ENCODE assay signal across 22 cellular contexts in the genomic region with DNA sequence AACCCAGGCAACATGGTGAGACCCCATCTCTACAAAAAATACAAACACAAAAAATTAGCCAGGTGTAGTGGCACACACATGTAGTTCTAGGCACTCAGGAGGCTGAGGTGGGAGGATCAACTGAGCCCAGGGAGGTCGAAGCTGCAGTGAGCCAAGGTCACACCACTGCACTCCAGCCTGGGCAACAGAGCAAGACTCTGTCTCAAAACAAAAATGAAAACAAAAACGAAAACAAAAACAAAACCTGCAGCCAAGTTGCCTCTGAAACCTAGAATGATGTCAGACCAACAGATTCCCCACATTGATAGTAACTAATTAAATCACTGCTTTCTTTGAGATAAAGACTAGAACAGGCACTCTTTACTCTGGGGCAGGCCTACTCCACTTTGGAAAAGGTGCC.
A peak's percentile ranks its signal among the peaks of the same experiment; 100 is the strongest.
DNase-seq lines count a peak whose midpoint lies in the region; ATAC-seq and TF ChIP-seq lines count a peak whose summit lies in the region.
"Had no signal": no experiment of that assay in that cellular context is flagged by ENCODE, and none has a peak within 500 bp of the region (broad histone marks: within the 10 kb centered on the region; RNA-seq: fewer than 3 reads in every experiment).

No MANE protein-coding gene starts in this region.

- no peak overlapping the region for H3K14ac ChIP-seq in H9 (ENCODE audit: insufficient read depth, low read length)

- no peaks in the 10 kb centered on the region for H3K27me3 Mint-ChIP-seq in H9 (ENCODE audit: low read depth)
- H3K27me3 Mint-ChIP-seq in naive thymus-derived CD8-positive, alpha-beta T cell, result no peaks in the 10 kb centered on the region
- H3K27me3 Mint-ChIP-seq: activated CD4-positive, alpha-beta T cell treated with anti-CD3 and anti-CD28 coated beads, Interleukin-2, amount 10 ng/mL, durations not matched to agents 7 days and 5 days; brain had no signal

- H4K20me1 ChIP-seq in MM.1S (ENCODE audit: insufficient read depth, low read length) (no peaks in the 10 kb centered on the region), H9 (ENCODE audit: control insufficient read depth, insufficient read depth, insufficient read length) (no peaks in the 10 kb centered on the region)

- no peaks in the 10 kb centered on the region for H3K36me3 ChIP-seq in MM.1S (replicated peaks; ENCODE audit: insufficient read depth, low read length)
- H3K36me3 ChIP-seq: esophagus muscularis mucosa had no signal

- no peaks in the 10 kb centered on the region for H3K27me3 ChIP-seq in MM.1S (replicated peaks; ENCODE audit: insufficient read depth, low read length)
- H3K27me3 ChIP-seq in H9 (ENCODE audit: insufficient read depth, low read length), result no peaks in the 10 kb centered on the region
- H3K27me3 ChIP-seq: esophagus muscularis mucosa had no signal

- no peaks in the 10 kb centered on the region for H3F3A ChIP-seq in MM.1S (ENCODE audit: insufficient read depth, low read length)

- H3K9me3 ChIP-seq in MM.1S (replicated peaks; ENCODE audit: insufficient read depth, low read length) (no peaks in the 10 kb centered on the region), H9 (ENCODE audit: control insufficient read depth, low read depth, low read length) (no peaks in the 10 kb centered on the region)
- H3K9me3 ChIP-seq: esophagus muscularis mucosa, SK-N-SH had no signal

- no peak overlapping the region for H2BK12ac ChIP-seq in H9 (ENCODE audit: insufficient read length, low read depth, low read length)

- no peaks in the 10 kb centered on the region for H3K4me1 Mint-ChIP-seq in H9
- no peaks in the 10 kb centered on the region for H3K4me1 Mint-ChIP-seq in naive thymus-derived CD8-positive, alpha-beta T cell
- H3K4me1 Mint-ChIP-seq: activated CD4-positive, alpha-beta T cell treated with anti-CD3 and anti-CD28 coated beads, Interleukin-2, amount 10 ng/mL, durations not matched to agents 7 days and 5 days; brain; neural crest cell had no signal

- no peaks in the 10 kb centered on the region for H3K23me2 ChIP-seq in H9 (ENCODE audit: insufficient read length, low read depth, low read length, poor library complexity, severe bottlenecking)

- ATAC-seq in GM18867 (IDR thresholded peaks at IDR 0.05; ENCODE audit: unreplicated experiment) (peak; percentile 93), GM21423 (IDR thresholded peaks at IDR 0.05; ENCODE audit: unreplicated experiment) (peak; percentile 79), HG02943 (IDR thresholded peaks at IDR 0.05; ENCODE audit: low read depth, unreplicated experiment) (peak; percentile 74)
- no peak for ATAC-seq in naive thymus-derived CD8-positive, alpha-beta T cell
- ATAC-seq: activated naive CD4-positive, alpha-beta T cell treated with anti-CD3 and anti-CD28 coated beads, Interleukin-2, amount 50 U/mL, for 72 hours had no signal

- no peak overlapping the region for H3K23ac ChIP-seq in H9 (ENCODE audit: insufficient read length, low read depth, low read length)

- no peak overlapping the region for H3K56ac ChIP-seq in H9 (ENCODE audit: insufficient read length, low read depth, low read length)

- H3K9me3 Mint-ChIP-seq in H9, result peaks cover 32 to 53% of the 10 kb centered on the region in 2 experiments
- no peaks in the 10 kb centered on the region for H3K9me3 Mint-ChIP-seq in naive thymus-derived CD8-positive, alpha-beta T cell
- H3K9me3 Mint-ChIP-seq: activated CD4-positive, alpha-beta T cell treated with anti-CD3 and anti-CD28 coated beads, Interleukin-2, amount 10 ng/mL, durations not matched to agents 7 days and 5 days; activated naive CD4-positive, alpha-beta T cell treated with anti-CD3 and anti-CD28 coated beads, Interleukin-2, amount 50 U/mL, for 72 hours; neural crest cell had no signal

- no peak overlapping the region for H3K18ac ChIP-seq in H9 (ENCODE audit: insufficient read length, low read depth, low read length)

- H3K79me1 ChIP-seq in H9 (ENCODE audit: insufficient read depth, low read depth, low read length, poor library complexity, severe bottlenecking), result no peaks in the 10 kb centered on the region

- no peak overlapping the region for H4K8ac ChIP-seq in H9 (replicated peaks; ENCODE audit: insufficient read length, low read depth, low read length)

- H2BK5ac ChIP-seq in H9 (ENCODE audit: insufficient read length, low read length), result no peak overlapping the region

- H2AK5ac ChIP-seq in H9 (ENCODE audit: insufficient read length, low read length), result no peak overlapping the region

- H2AFZ ChIP-seq in MM.1S (ENCODE audit: low read length), result no peak overlapping the region
- H2AFZ ChIP-seq in H9 (ENCODE audit: low read length), result no peak overlapping the region
- H2AFZ ChIP-seq: PC-9 had no signal

- no peak overlapping the region for H2BK15ac ChIP-seq in H9 (ENCODE audit: low read depth, low read length)

- no CpG with 5 or more reads among the region's 2 CpGs for WGBS in H9 (ENCODE audit: extremely low coverage, insufficient read length, low lambda C conversion rate)

- H3K36me3 Mint-ChIP-seq in H9 (ENCODE audit: insufficient read depth in 1 of 3, low read depth in 3 of 3), result peaks cover 0 to 2% (median 0%) of the 10 kb centered on the region in 3 experiments; a peak in 2 of 7 replicates
- H3K36me3 Mint-ChIP-seq in naive thymus-derived CD8-positive, alpha-beta T cell, result no peaks in the 10 kb centered on the region
- H3K36me3 Mint-ChIP-seq: activated naive CD4-positive, alpha-beta T cell treated with anti-CD3 and anti-CD28 coated beads, Interleukin-2, amount 50 U/mL, for 72 hours; brain had no signal

- peaks cover 2% of the 10 kb centered on the region; the same call in 1 of the 2 replicates for H3K4me1 ChIP-seq in MM.1S (ENCODE audit: low read length)
- no peaks in the 10 kb centered on the region for H3K4me1 ChIP-seq in H9 (ENCODE audit: insufficient read depth, low read length)

- H3K4me2 ChIP-seq in MM.1S (ENCODE audit: low read depth, low read length), result no peak overlapping the region; the same call in 1 of the 2 replicates
- no peak overlapping the region for H3K4me2 ChIP-seq in H9 (ENCODE audit: insufficient read depth, insufficient read length, low read length)
- H3K4me2 ChIP-seq: PC-9, SK-N-SH had no signal

- H4K91ac ChIP-seq in H9 (ENCODE audit: insufficient read length, low read depth, low read length), result no peak overlapping the region

- H3K79me2 ChIP-seq in MM.1S (ENCODE audit: low read length) (peaks cover 92% of the 10 kb centered on the region), H9 (ENCODE audit: insufficient read depth, low read length) (no peaks in the 10 kb centered on the region)

- H3K9ac ChIP-seq in MM.1S (ENCODE audit: low read length) (no peak overlapping the region), H9 (ENCODE audit: extremely low read depth, insufficient read length, low read length) (no peak overlapping the region)
- H3K9ac ChIP-seq: SK-N-SH had no signal

- DNase-seq in MM.1S, result peak; percentile 37
- no peak for DNase-seq in retina
- DNase-seq in germinal center (ENCODE audit: low spot score), result no peak
- no peak for DNase-seq in H9
- DNase-seq in naive thymus-derived CD8-positive, alpha-beta T cell, result no peak
- DNase-seq: activated CD4-positive, alpha-beta T cell treated with anti-CD3 and anti-CD28 coated beads, Interleukin-2, amount 10 ng/mL, durations not matched to agents 7 days and 5 days; dermis blood vessel endothelial cell; GDM1; glutamatergic neuron; GOT3; NCI-H1930; NCI-H524 treated with DMSO at 0.1 percent for 48 hours; PC-9; SK-N-SH; substantia nigra had no signal

- no peak overlapping the region for H3K27ac Mint-ChIP-seq in H9
- no peak overlapping the region for H3K27ac Mint-ChIP-seq in naive thymus-derived CD8-positive, alpha-beta T cell
- H3K27ac Mint-ChIP-seq: activated CD4-positive, alpha-beta T cell treated with anti-CD3 and anti-CD28 coated beads, Interleukin-2, amount 10 ng/mL, durations not matched to agents 7 days and 5 days; activated naive CD4-positive, alpha-beta T cell treated with anti-CD3 and anti-CD28 coated beads, Interleukin-2, amount 50 U/mL, for 72 hours; brain had no signal

- H3K4ac ChIP-seq in H9 (ENCODE audit: low read depth, low read length), result no peak overlapping the region

- H3K4me3 ChIP-seq in MM.1S (ENCODE audit: low read length), result no peak overlapping the region
- H3K4me3 ChIP-seq: esophagus muscularis mucosa, PC-9 had no signal

- H2BK20ac ChIP-seq in H9 (ENCODE audit: low read depth, low read length, poor library complexity, severe bottlenecking), result no peak overlapping the region

- no peak overlapping the region for H2BK120ac ChIP-seq in H9 (ENCODE audit: low read depth, low read length, poor library complexity, severe bottlenecking)

- H3K9me2 ChIP-seq in MM.1S (replicated peaks; ENCODE audit: insufficient read depth, low read length), result no peaks in the 10 kb centered on the region
- H3K9me2 ChIP-seq: SK-N-SH had no signal

- H3T11ph ChIP-seq in H9 (ENCODE audit: low read length), result no peak overlapping the region

- H4K5ac ChIP-seq in H9 (ENCODE audit: insufficient read length, low read depth, low read length), result no peak overlapping the region

- TF ChIP-seq CTCF in MM.1S (IDR thresholded peaks at IDR 0.05; ENCODE audit: low read length), result no peak
- TF ChIP-seq CTCF in H9 (conservative IDR thresholded peaks at IDR 0.05), result no peak

- POLR2A ChIA-PET in naive thymus-derived CD8-positive, alpha-beta T cell (lab: Charles Lee), result no interaction called here

- no peak overlapping the region for H3K27ac ChIP-seq in MM.1S (ENCODE audit: low read length)
- no peak overlapping the region for H3K27ac ChIP-seq in H9 (ENCODE audit: insufficient read length, low read depth, low read length)
- H3K27ac ChIP-seq: esophagus muscularis mucosa, PC-9 had no signal

- H3K4me3 Mint-ChIP-seq in H9, result no peak overlapping the region
- H3K4me3 Mint-ChIP-seq in naive thymus-derived CD8-positive, alpha-beta T cell, result no peak overlapping the region
- H3K4me3 Mint-ChIP-seq: activated CD4-positive, alpha-beta T cell treated with anti-CD3 and anti-CD28 coated beads, Interleukin-2, amount 10 ng/mL, durations not matched to agents 7 days and 5 days; brain; neural crest cell had no signal

Comparison
In these comparisons a context has a peak if more than half of its experiments do, and no peak if none do; other contexts are left out.
1. ATAC-seq: peak in GM18867 (single experiment), GM21423 (single experiment) and HG02943 (single experiment); none in naive thymus-derived CD8-positive, alpha-beta T cell (0 of 2).